Comparison of ENCODE assay signal across 11 cellular contexts in the genomic region with DNA sequence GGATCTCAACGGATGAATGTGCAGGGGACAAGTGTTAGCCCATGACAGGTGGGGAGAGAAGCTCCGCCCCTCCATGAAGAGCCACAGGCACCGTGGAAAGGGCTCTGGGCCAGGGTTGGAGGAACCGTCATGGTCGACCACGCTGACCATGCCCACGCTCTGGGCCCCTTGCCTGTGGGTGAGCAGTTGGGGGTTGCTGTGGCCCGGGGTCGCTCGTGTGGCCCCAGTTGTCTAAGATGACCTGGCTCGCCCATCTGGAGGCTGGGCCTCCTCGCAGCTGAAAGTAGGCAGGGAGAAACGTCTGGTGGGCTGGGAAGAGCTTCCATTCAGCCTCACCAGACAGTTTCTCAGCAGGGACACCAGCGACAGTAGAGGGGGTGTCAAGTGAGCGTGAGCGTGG. TPM values are rescaled to one million over a fixed set of nuclear protein-coding genes. Genes with fewer than 3 reads are reported as not detected.
"Had no signal": no experiment of that assay in that cellular context is flagged by ENCODE, and none has a peak within 500 bp of the region (broad histone marks: within the 10 kb centered on the region; RNA-seq: fewer than 3 reads in every experiment).

No MANE protein-coding gene starts in this region.

- H3K9me3 ChIP-seq: HAP-1 had no signal

- H3K9me3 Mint-ChIP-seq: GM23338, H9, HFFc6 had no signal

- H3K27ac ChIP-seq: GM23248 had no signal

- ATAC-seq: GM23338, HCT116 had no signal

- H3K4me3 ChIP-seq: GM23248, GM23338, HAP-1 had no signal

- H3K4me1 ChIP-seq: HAP-1 had no signal

- H3K36me3 ChIP-seq: HAP-1 had no signal

- H3K9ac ChIP-seq: GM23248 had no signal

- H2AFZ ChIP-seq: GM23248, GM23338 had no signal

- DNase-seq: GM23248, GOT3, H7, H9, HCEC 1CT, HFFc6 had no signal

- H3K27ac Mint-ChIP-seq: GM23338, H9, HFFc6 had no signal

- H3K4me2 ChIP-seq: GM23338 had no signal

- H3K4me1 Mint-ChIP-seq: GM23338, H9 had no signal

- H3K4me3 Mint-ChIP-seq: GM23338, H9, HFFc6 had no signal

RNA-seq across cellular contexts. Expression of a gene that starts 13.1 kb away (rescaled TPM):
- total RNA-seq: GM23248, GM23338, H1, H4, H9, HFFc6 had no signal
- polyA plus RNA-seq: GM23248, GM23338, H1 had no signal
